In genomic region chrX:9885150-9885549, GRCh38 we compare ENCODE assay signal across 8 cellular contexts.
DNase-seq lines count a peak whose midpoint lies in the region; ATAC-seq and TF ChIP-seq lines count a peak whose summit lies in the region.

No MANE protein-coding gene starts in this region.

- no peak overlapping the region for H3K4me3 ChIP-seq in LNCaP clone FGC (ENCODE audit: low read depth, low read length)
- H3K4me3 ChIP-seq in sigmoid colon: no peak overlapping the region

- TF ChIP-seq CTCF in LNCaP clone FGC (IDR thresholded peaks at IDR 0.05; ENCODE audit: control insufficient read depth, extremely low read depth, insufficient read depth) (peak; percentile 43), sigmoid colon (IDR thresholded peaks at IDR 0.05) (peak in 2 of 4 experiments; percentile 10 to 46)

- H3K36me3 ChIP-seq in sigmoid colon: no peaks in the 10 kb centered on the region

- no peak overlapping the region for H3K27ac ChIP-seq in sigmoid colon

- no peak for TF ChIP-seq EP300 in sigmoid colon (IDR thresholded peaks at IDR 0.05)

- peak; percentile 73 for ATAC-seq in GM19324 (IDR thresholded peaks at IDR 0.05; ENCODE audit: low FRiP score, unreplicated experiment)

- 11 to 17% methylated on average over 8 of the region's 8 CpGs for WGBS in sigmoid colon, 2 donors

- DNase-seq in CD1c-positive myeloid dendritic cell (ENCODE audit: extremely low spot score): peak; percentile 56
- peak; percentile 14 for DNase-seq in LNCaP clone FGC (ENCODE audit: low read depth)
- peak in 3 of 5 donors; percentile 4 to 45 (median 12) for DNase-seq in T-helper 1 cell
- DNase-seq in anterior cingulate cortex (lab: John Stamatoyannopoulos, UW): peak in 53 of 58 donors; percentile 0 to 74 (median 36)
- peak; percentile 63 for DNase-seq in iPS-NIHi11 (ENCODE audit: low spot score)
- peak; percentile 10 to 30 (median 18) for DNase-seq in stimulated activated CD4-positive, alpha-beta T cell treated with anti-CD3 and anti-CD28 coated beads, Interleukin-1b, Interleukin-23, amount 100 ng/mL, for 24 hours (ENCODE audit: low read depth in 4 of 4, low spot score in 1 of 4)
- DNase-seq in sigmoid colon: no peak

- no peaks in the 10 kb centered on the region for H3K9me3 ChIP-seq in sigmoid colon

- TF ChIP-seq POLR2A in sigmoid colon (IDR thresholded peaks at IDR 0.05): no peak

- no peaks in the 10 kb centered on the region for H3K27me3 ChIP-seq in sigmoid colon

- no peaks in the 10 kb centered on the region for H3K4me1 ChIP-seq in sigmoid colon

- intact Hi-C loops in sigmoid colon (cut with DNase I): no loop called here
